In genomic region chr11:6260207-6260726, GRCh38 we compare ENCODE assay signal across 20 cellular contexts. TPM values are rescaled to one million over a fixed set of nuclear protein-coding genes. Genes with fewer than 3 reads are reported as not detected.
DNase-seq lines count a peak whose midpoint lies in the region; ATAC-seq and TF ChIP-seq lines count a peak whose summit lies in the region.
"Had no signal": no experiment of that assay in that cellular context is flagged by ENCODE, and none has a peak within 500 bp of the region (broad histone marks: within the 10 kb centered on the region; RNA-seq: fewer than 3 reads in every experiment).

No MANE protein-coding gene starts in this region.

- H3K27me3 Mint-ChIP-seq in Caco-2 (ENCODE audit: insufficient read depth, unreplicated experiment) = no peaks in the 10 kb centered on the region
- H3K27me3 Mint-ChIP-seq in naive thymus-derived CD8-positive, alpha-beta T cell = peaks cover 9 to 15% (median 13%) of the 10 kb centered on the region in 5 donors
- H3K27me3 Mint-ChIP-seq in glutamatergic neuron (ENCODE audit: unreplicated experiment) = peaks cover 2% of the 10 kb centered on the region

- H3K4me1 Mint-ChIP-seq in Caco-2 (ENCODE audit: low read depth, unreplicated experiment) = no peaks in the 10 kb centered on the region
- peaks cover 0 to 11% (median 3%) of the 10 kb centered on the region in 4 donors for H3K4me1 Mint-ChIP-seq in naive thymus-derived CD8-positive, alpha-beta T cell
- no peaks in the 10 kb centered on the region for H3K4me1 Mint-ChIP-seq in glutamatergic neuron (ENCODE audit: low read depth, unreplicated experiment)

- intact Hi-C loops in Caco-2 (cut with micrococcal nuclease; ENCODE audit: unreplicated experiment) = no loop called here

- H3K27ac Mint-ChIP-seq in Caco-2 (ENCODE audit: unreplicated experiment) (no peak overlapping the region), glutamatergic neuron (ENCODE audit: unreplicated experiment) (no peak overlapping the region)
- no peak overlapping the region for H3K27ac Mint-ChIP-seq in naive thymus-derived CD8-positive, alpha-beta T cell
- H3K27ac Mint-ChIP-seq: activated B cell treated with CpG ODN at 0.5 μM for 24 hours; activated CD4-positive, alpha-beta memory T cell treated with anti-CD3 and anti-CD28 coated beads, Interleukin-2, amount 10 ng/mL, durations not matched to agents 7 days and 5 days; activated naive CD4-positive, alpha-beta T cell treated with anti-CD3 and anti-CD28 coated beads for 36 hours; activated T-cell treated with anti-CD3 and anti-CD28 coated beads, Interleukin-2, amount 50 U/mL, for 24 hours had no signal

- H3K27ac ChIP-seq in HUES48 (ENCODE audit: low read depth, low read length) = no peak overlapping the region
- no peak overlapping the region for H3K27ac ChIP-seq in coronary artery
- H3K27ac ChIP-seq: GM23248, testis had no signal

- BruUV-seq in Caco-2 (replicated peaks; lab: Mats Ljungman, UMichigan) = no TSS peak

- no peaks in the 10 kb centered on the region for H3K36me3 Mint-ChIP-seq in Caco-2 (ENCODE audit: insufficient read depth, unreplicated experiment)
- H3K36me3 Mint-ChIP-seq in naive thymus-derived CD8-positive, alpha-beta T cell = no peaks in the 10 kb centered on the region
- H3K36me3 Mint-ChIP-seq in glutamatergic neuron (ENCODE audit: unreplicated experiment) = no peaks in the 10 kb centered on the region

- ATAC-seq in naive thymus-derived CD8-positive, alpha-beta T cell = peak; percentile 4 to 14

- TF ChIP-seq CTCF in Caco-2 (IDR thresholded peaks at IDR 0.05; ENCODE audit: insufficient read depth in 1 of 2, low read depth in 1 of 2, low read length in 1 of 2, severe bottlenecking in 1 of 2, unreplicated experiment in 1 of 2) (no peak), coronary artery (IDR thresholded peaks at IDR 0.05) (no peak), glutamatergic neuron (IDR thresholded peaks at IDR 0.05; ENCODE audit: partially characterized antibody, unreplicated experiment) (no peak)

- H3K4me3 ChIP-seq in Caco-2 (ENCODE audit: low read depth, low read length) = peak overlapping the region; percentile 54
- H3K4me3 ChIP-seq in HUES48 (ENCODE audit: low read depth, low read length) = peak overlapping the region; percentile 56
- peak overlapping the region; percentile 75 for H3K4me3 ChIP-seq in coronary artery

- H3K4me3 Mint-ChIP-seq in Caco-2 (ENCODE audit: unreplicated experiment) (no peak overlapping the region), glutamatergic neuron (ENCODE audit: unreplicated experiment) (no peak overlapping the region)
- H3K4me3 Mint-ChIP-seq in naive thymus-derived CD8-positive, alpha-beta T cell = no peak overlapping the region
- H3K4me3 Mint-ChIP-seq: activated CD4-positive, alpha-beta memory T cell treated with anti-CD3 and anti-CD28 coated beads, Interleukin-2, amount 10 ng/mL, durations not matched to agents 7 days and 5 days had no signal

- no peaks in the 10 kb centered on the region for H3K9me3 ChIP-seq in Caco-2
- H3K9me3 ChIP-seq in HUES48 (ENCODE audit: control insufficient read depth, insufficient read depth, low read length) = no peaks in the 10 kb centered on the region
- H3K9me3 ChIP-seq: testis had no signal

- H3K9me3 Mint-ChIP-seq in Caco-2 (ENCODE audit: unreplicated experiment) = no peaks in the 10 kb centered on the region
- no peaks in the 10 kb centered on the region for H3K9me3 Mint-ChIP-seq in naive thymus-derived CD8-positive, alpha-beta T cell
- H3K9me3 Mint-ChIP-seq in glutamatergic neuron (ENCODE audit: unreplicated experiment) = peaks cover 1% of the 10 kb centered on the region
- H3K9me3 Mint-ChIP-seq: activated B cell treated with CpG ODN at 0.5 μM for 24 hours; activated CD4-positive, alpha-beta memory T cell treated with anti-CD3 and anti-CD28 coated beads, Interleukin-2, amount 10 ng/mL, durations not matched to agents 7 days and 5 days; activated naive CD4-positive, alpha-beta T cell treated with anti-CD3 and anti-CD28 coated beads for 36 hours; activated T-cell treated with anti-CD3 and anti-CD28 coated beads, Interleukin-2, amount 50 U/mL, for 24 hours had no signal

- H3K9ac ChIP-seq in HUES48 (ENCODE audit: low read depth, low read length) = no peak overlapping the region
- H3K9ac ChIP-seq: GM23248 had no signal

- POLR2A ChIA-PET in Caco-2 (lab: Charles Lee) = no interaction called here
- POLR2A ChIA-PET in naive thymus-derived CD8-positive, alpha-beta T cell (lab: Charles Lee) = no interaction called here

- no peaks in the 10 kb centered on the region for H3K36me3 ChIP-seq in Caco-2 (ENCODE audit: control insufficient read depth, insufficient read depth, low read length)
- no peaks in the 10 kb centered on the region for H3K36me3 ChIP-seq in HUES48 (ENCODE audit: control insufficient read depth, insufficient read depth, low read length)

- peaks cover 8% of the 10 kb centered on the region for H3K27me3 ChIP-seq in Caco-2 (replicated peaks; ENCODE audit: control insufficient read depth, insufficient read depth, low read length)
- H3K27me3 ChIP-seq in HUES48 (ENCODE audit: control insufficient read depth, insufficient read depth, low read length) = peaks cover 90% of the 10 kb centered on the region
- H3K27me3 ChIP-seq: testis had no signal

- DNase-seq in Caco-2 (no peak), coronary artery (ENCODE audit: low spot score) (no peak), OCI-M2 (lab: John Stamatoyannopoulos, UW; ENCODE audit: unreplicated experiment) (no peak), RPMI8226 (no peak), glutamatergic neuron (no peak)
- DNase-seq in naive thymus-derived CD8-positive, alpha-beta T cell = no peak
- DNase-seq in stimulated activated CD4-positive, alpha-beta T cell treated with anti-CD3 and anti-CD28 coated beads, Interleukin-2, amount 100 ng/mL, for 24 hours = no peak
- DNase-seq: activated B cell treated with CpG ODN at 0.5 μM for 24 hours; activated CD4-positive, alpha-beta memory T cell treated with anti-CD3 and anti-CD28 coated beads, Interleukin-2, amount 10 ng/mL, durations not matched to agents 7 days and 5 days; foreskin fibroblast; GM23248; Karpas-422; left colon; midbrain; testis had no signal

- H3K4me1 ChIP-seq in Caco-2 (0 out of 2 replicates have a peak, but pooled peaks cover 8% of the 10 kb centered on the region), HUES48 (ENCODE audit: control insufficient read depth, insufficient read depth, low read length) (peaks cover 13% of the 10 kb centered on the region)

- CTCF ChIA-PET in Caco-2 (lab: Charles Lee) = interaction anchor here (0.7 to 1.4 kb wide), 4 partner anchors 9 to 103 kb away, joined by 3 to 4 read pairs (median 4); no protein-coding TSS in a partner anchor

RNA-seq across cellular contexts. Expression of gene CCKBR, which starts 0.6 kb away (rescaled TPM):
- total RNA-seq in Caco-2 (2022) (1.6 and 2.1 TPM in 2 replicates), glutamatergic neuron (ENCODE audit: unreplicated experiment) (0.96 TPM)
- total RNA-seq in naive thymus-derived CD8-positive, alpha-beta T cell = not detected
- not detected for polyA plus RNA-seq in naive thymus-derived CD8-positive, alpha-beta T cell
- total RNA-seq: activated B cell treated with CpG ODN at 0.5 μM for 24 hours; activated CD4-positive, alpha-beta memory T cell treated with anti-CD3 and anti-CD28 coated beads, Interleukin-2, amount 10 ng/mL, durations not matched to agents 7 days and 5 days; activated naive CD4-positive, alpha-beta T cell treated with anti-CD3 and anti-CD28 coated beads for 36 hours; GM23248; HT-29; left colon had no signal
- polyA plus RNA-seq: GM23248 had no signal

RNA-seq across cellular contexts. Expression of gene CNGA4, which starts 21.4 kb away (rescaled TPM):
- total RNA-seq in Caco-2 (2022) (0.56 TPM in 1 of 2 replicates, not detected in the other), glutamatergic neuron (ENCODE audit: unreplicated experiment) (not detected)
- 1 to 10 TPM in 1 of 2 experiments, under 1 TPM in 1; 0.70 to 1.2 TPM for total RNA-seq in naive thymus-derived CD8-positive, alpha-beta T cell
- under 1 TPM in 2 of 3 donors, not detected in 1; 0.13 to 0.33 TPM for polyA plus RNA-seq in naive thymus-derived CD8-positive, alpha-beta T cell
- total RNA-seq: GM23248, HT-29 had no signal
- polyA plus RNA-seq: GM23248, smooth muscle cell had no signal

RNA-seq across cellular contexts. Expression of gene FHIP1B, which starts 25.8 kb away (rescaled TPM):
- total RNA-seq in Caco-2 (2022) = 26.8 and 27.8 TPM in 2 replicates
- 10 to 100 TPM; 46.7 to 48.5 TPM for total RNA-seq in naive thymus-derived CD8-positive, alpha-beta T cell
- polyA plus RNA-seq in naive thymus-derived CD8-positive, alpha-beta T cell = 10 to 100 TPM in 2 of 3 donors, 1 to 10 TPM in 1; 9.3 to 14.9 (median 11.4) TPM
- total RNA-seq in glutamatergic neuron (ENCODE audit: unreplicated experiment) = 25.3 TPM

RNA-seq across cellular contexts. Expression of gene C11orf42, which starts 54.9 kb away (rescaled TPM):
- total RNA-seq in Caco-2 (2022) (not detected in 2 replicates), glutamatergic neuron (ENCODE audit: unreplicated experiment) (not detected)
- total RNA-seq in naive thymus-derived CD8-positive, alpha-beta T cell = not detected
- not detected for polyA plus RNA-seq in naive thymus-derived CD8-positive, alpha-beta T cell
- total RNA-seq: activated B cell treated with CpG ODN at 0.5 μM for 24 hours; activated CD4-positive, alpha-beta memory T cell treated with anti-CD3 and anti-CD28 coated beads, Interleukin-2, amount 10 ng/mL, durations not matched to agents 7 days and 5 days; activated naive CD4-positive, alpha-beta T cell treated with anti-CD3 and anti-CD28 coated beads for 36 hours; GM23248; HT-29; left colon; smooth muscle cell had no signal
- polyA plus RNA-seq: smooth muscle cell had no signal
